8 cellular contexts compared by ENCODE assay signal in genomic region chr17:9240659-9241370, GRCh38.
A peak's percentile ranks its signal among the peaks of the same experiment; 100 is the strongest.
DNase-seq lines count a peak whose midpoint lies in the region; ATAC-seq and TF ChIP-seq lines count a peak whose summit lies in the region.

No MANE protein-coding gene starts in this region.

- 33 to 47% (median 41%) methylated on average over 16 to 17 of the region's 17 CpGs for WGBS in stomach, 5 donors

- intact Hi-C loops in stomach (cut with DNase I; ENCODE audit: low total_unique reads) = no loop called here

- H3K27me3 ChIP-seq in stomach = no peaks in the 10 kb centered on the region

- TF ChIP-seq EP300 in stomach (IDR thresholded peaks at IDR 0.05) = peak; percentile 76

- no peaks in the 10 kb centered on the region for H3K9me3 ChIP-seq in stomach

- peaks cover 31 to 74% (median 58%) of the 10 kb centered on the region in 4 donors for H3K4me1 ChIP-seq in stomach

- ATAC-seq in left lobe of liver = peak; percentile 28
- ATAC-seq in HG03025 (IDR thresholded peaks at IDR 0.05; ENCODE audit: low FRiP score, unreplicated experiment) = no peak

- TF ChIP-seq CTCF in cardiac fibroblast (IDR thresholded peaks at IDR 0.05; ENCODE audit: low read depth, low read length) (no peak), stomach (IDR thresholded peaks at IDR 0.05) (no peak)

- no peak for TF ChIP-seq POLR2A in stomach (IDR thresholded peaks at IDR 0.05)

- DNase-seq in NCI-H748 (lab: John Stamatoyannopoulos, UW; ENCODE audit: unreplicated experiment) (peak; percentile 74), NCI-H748 treated with DMSO at 0.1 percent for 48 hours (lab: John Stamatoyannopoulos, UW) (no peak), cardiac fibroblast (ENCODE audit: low read depth in 2 of 2) (peak; percentile 55 to 67), left lobe of liver (ENCODE audit: low spot score) (peak; percentile 62), stomach (peak; percentile 47), NCI-H2081 (lab: John Stamatoyannopoulos, UW) (no peak), HK-2 (ENCODE audit: unreplicated experiment) (no peak)

- H3K4me3 ChIP-seq in cardiac fibroblast (replicated peaks in 1 of 2; ENCODE audit: low read depth in 2 of 2, low read length in 2 of 2) (peak overlapping the region in 1 of 2 donors; percentile 32), stomach (peak overlapping the region; percentile 44 to 54 (median 54))

- peak overlapping the region; percentile 89 to 98 (median 92) for H3K27ac ChIP-seq in stomach

- H3K36me3 ChIP-seq in stomach = no peaks in the 10 kb centered on the region

Comparison
In these comparisons a context has a peak if more than half of its experiments do, and no peak if none do; other contexts are left out.
1. DNase-seq: peak in NCI-H748 (single experiment), cardiac fibroblast (2 of 2), left lobe of liver (single experiment) and stomach (single experiment); none in NCI-H748 treated with DMSO at 0.1 percent for 48 hours (single experiment), NCI-H2081 (0 of 2) and HK-2 (single experiment).